ENCODE assay signal across 8 cellular contexts in genomic region chr10:119595134-119595714, GRCh38. TPM values are rescaled to one million over a fixed set of nuclear protein-coding genes. Genes with fewer than 3 reads are reported as not detected.
DNase-seq lines count a peak whose midpoint lies in the region; ATAC-seq and TF ChIP-seq lines count a peak whose summit lies in the region.

No MANE protein-coding gene starts in this region.

- intact Hi-C loops in lower leg skin (cut with DNase I; ENCODE audit: low total_unique reads) = no loop called here
- intact Hi-C loops in vagina (cut with DNase I) = loop anchor here (5.0 kb wide), 1 partner anchor 57 kb away; the partner anchor contains the start of gene BAG3

- H3K4me1 Mint-ChIP-seq in HFFc6 (ENCODE audit: low read depth) = peaks cover 50% of the 10 kb centered on the region

- no peak overlapping the region for H2AFZ ChIP-seq in ACC112 (ENCODE audit: low read length, unreplicated experiment)

- H3K36me3 ChIP-seq in ACC112 (ENCODE audit: insufficient read depth, low read length) (peaks cover 5% of the 10 kb centered on the region; the same call in 1 of the 2 replicates), vagina (peaks cover 0 to 6% of the 10 kb centered on the region in 2 donors)

- peaks cover 35% of the 10 kb centered on the region for H3K36me3 Mint-ChIP-seq in HFFc6 (ENCODE audit: low read depth)

- peaks cover 66% of the 10 kb centered on the region for H3K79me2 ChIP-seq in ACC112 (ENCODE audit: control insufficient read depth, insufficient read depth, low read length, unreplicated experiment)

- H3K4me1 ChIP-seq in ACC112 (ENCODE audit: control insufficient read depth, insufficient read depth, low read length, unreplicated experiment) = peaks cover 43% of the 10 kb centered on the region
- peaks cover 52% of the 10 kb centered on the region for H3K4me1 ChIP-seq in vagina

- H3K27me3 ChIP-seq in ACC112 (ENCODE audit: insufficient read depth, low read length) (no peaks in the 10 kb centered on the region), vagina (no peaks in the 10 kb centered on the region)

- H3K27ac ChIP-seq in ACC112 (ENCODE audit: low read depth, low read length) (peak overlapping the region; percentile 91), vagina (peak overlapping the region; percentile 98)

- WGBS in lower leg skin, 2 donors = 9 to 10% methylated on average over 7 of the region's 7 CpGs

- no peak for TF ChIP-seq POLR2A in lower leg skin (IDR thresholded peaks at IDR 0.05)
- no peak for TF ChIP-seq POLR2A in vagina (IDR thresholded peaks at IDR 0.05)

- H3K4me3 ChIP-seq in ACC112 (ENCODE audit: low read depth, low read length) (peak overlapping the region; percentile 92), astrocyte of the cerebellum (ENCODE audit: low read depth, low read length) (peak overlapping the region; percentile 96), lower leg skin (ENCODE audit: low read depth, poor library complexity, severe bottlenecking) (peak overlapping the region; percentile 85), vagina (peak overlapping the region; percentile 73 to 91)

- TF ChIP-seq CTCF in HFFc6 (IDR thresholded peaks at IDR 0.05) = no peak
- no peak for TF ChIP-seq CTCF in astrocyte of the cerebellum (IDR thresholded peaks at IDR 0.05; ENCODE audit: low read depth, low read length, missing control alignments)
- TF ChIP-seq CTCF in lower leg skin (IDR thresholded peaks at IDR 0.05) = no peak
- no peak for TF ChIP-seq CTCF in vagina (IDR thresholded peaks at IDR 0.05)

- ATAC-seq in GM21526 (IDR thresholded peaks at IDR 0.05; ENCODE audit: low FRiP score, unreplicated experiment) (no peak), GM21423 (IDR thresholded peaks at IDR 0.05; ENCODE audit: unreplicated experiment) (no peak)

- H3K27ac Mint-ChIP-seq in HFFc6 = peak overlapping the region; percentile 94

- DNase-seq in HFFc6 (peak; percentile 66), astrocyte of the cerebellum (ENCODE audit: low read depth) (peak; percentile 27), lower leg skin (ENCODE audit: low spot score in 2 of 2) (no peak), vagina (ENCODE audit: extremely low spot score in 2 of 2) (no peak), HuH-7.5 (ENCODE audit: low spot score) (no peak)

- H3K4me3 Mint-ChIP-seq in HFFc6 = peak overlapping the region; percentile 95

- in situ Hi-C loops in astrocyte of the cerebellum (cut with HindIII; ENCODE audit: low sequenced_read_pairs) = no loop called here

- no peaks in the 10 kb centered on the region for H3K9me3 ChIP-seq in vagina

- peaks cover 8% of the 10 kb centered on the region for H3K27me3 Mint-ChIP-seq in HFFc6 (ENCODE audit: insufficient read depth)

- H3K9me3 Mint-ChIP-seq in HFFc6 = no peaks in the 10 kb centered on the region

RNA-seq across cellular contexts. Expression of gene TIAL1, which starts 1.5 kb away (rescaled TPM):
- 100 to 1,000 TPM; 129 to 149 (median 134) TPM for total RNA-seq in HFFc6 (2021; fragmentation: NEBNext Ultra II Directional; extraction: Animal tissue kit (Norgen Biotek cat#: 25700))
- total RNA-seq in lower leg skin = 10 to 100 TPM; 43.1 to 61.7 (median 51.1) TPM
- 71.2 TPM for total RNA-seq in vagina

RNA-seq across cellular contexts. Expression of gene RGS10, which starts 52.7 kb away (rescaled TPM):
- total RNA-seq in HFFc6 (2021; fragmentation: NEBNext Ultra II Directional; extraction: Animal tissue kit (Norgen Biotek cat#: 25700)) = 10 to 100 TPM; 52.6 to 76.4 (median 71.3) TPM
- total RNA-seq in lower leg skin (10 to 100 TPM; 14.8 to 40.1 (median 21.3) TPM), vagina (63.6 TPM)

RNA-seq across cellular contexts. Expression of gene BAG3, which starts 56.0 kb away (rescaled TPM):
- total RNA-seq in HFFc6 (2021; fragmentation: NEBNext Ultra II Directional; extraction: Animal tissue kit (Norgen Biotek cat#: 25700)) = 100 to 1,000 TPM in 4 of 6 experiments, 10 to 100 TPM in 2; 97.2 to 108 (median 101) TPM
- 10 to 100 TPM; 55.5 to 87.8 (median 77.9) TPM for total RNA-seq in lower leg skin
- 69.0 TPM for total RNA-seq in vagina

Comparison
In these comparisons a context has a peak if more than half of its experiments do, and no peak if none do; other contexts are left out.
1. DNase-seq: peak in HFFc6 (single experiment) and astrocyte of the cerebellum (single experiment); none in lower leg skin (0 of 2), vagina (0 of 2) and HuH-7.5 (single experiment).
2. Peak in every context shown above with its lines, with median percentiles within 50 percentile points of each other: H3K4me3 ChIP-seq.